In genomic region chr6:33417903-33418689, GRCh38 we compare ENCODE assay signal across 1 cellular context.
A peak's percentile ranks its signal among the peaks of the same experiment; 100 is the strongest.
TF ChIP-seq lines count a peak whose summit lies in the region.

Gene CUTA (minus strand): TSS chr6:33418107. CDS start chr6:33418000, 107 bp downstream.

TF ChIP-seq in HepG2, 621 proteins besides CTCF, POLR2A, EP300 and RAD21 (continued from another document and continues in another):
- peak; percentile 92 for TF ChIP-seq ZNF318 (CRISPR knock-in tag; IDR thresholded peaks at IDR 0.05)
- no peak for TF ChIP-seq ZFP41 (CRISPR knock-in tag; IDR thresholded peaks at IDR 0.05; ENCODE audit: borderline replicate concordance)
- no peak for TF ChIP-seq NFE2L2 (IDR thresholded peaks at IDR 0.05; ENCODE audit: low read length)
- peak; percentile 70; the same call in 1 of the 2 replicates for TF ChIP-seq SOX5 (CRISPR knock-in tag; IDR thresholded peaks at IDR 0.05; ENCODE audit: borderline replicate concordance)
- TF ChIP-seq MAFF (IDR thresholded peaks at IDR 0.05; ENCODE audit: low read depth, low read length), result peak; percentile 20; the same call in 1 of the 2 replicates
- TF ChIP-seq ZNF576 (CRISPR knock-in tag; IDR thresholded peaks at IDR 0.05), result no peak
- no peak for TF ChIP-seq IRX3 (CRISPR knock-in tag; IDR thresholded peaks at IDR 0.05; ENCODE audit: borderline replicate concordance, low read depth)
- peak; percentile 93 for TF ChIP-seq PHF21A (CRISPR knock-in tag; IDR thresholded peaks at IDR 0.05)
- no peak for TF ChIP-seq SNRNP70 (IDR thresholded peaks at IDR 0.05; ENCODE audit: low read depth, low read length)
- peak; percentile 100 for TF ChIP-seq BHLHE40 (IDR thresholded peaks at IDR 0.05; ENCODE audit: low read length)
- TF ChIP-seq ZNF12 (CRISPR knock-in tag; IDR thresholded peaks at IDR 0.05), result 0 out of 2 replicates have a peak, but pooled peaks have one; percentile 14
- no peak for TF ChIP-seq ZNF550 (CRISPR knock-in tag; IDR thresholded peaks at IDR 0.05; ENCODE audit: borderline replicate concordance)
- TF ChIP-seq CCDC6 (CRISPR knock-in tag; IDR thresholded peaks at IDR 0.05), result no peak; the same call in 1 of the 2 replicates
- peak; percentile 70; the same call in 1 of the 2 replicates for TF ChIP-seq PCBP1 (IDR thresholded peaks at IDR 0.05; ENCODE audit: borderline replicate concordance, low read depth, low read length)
- TF ChIP-seq ZNF296 (CRISPR knock-in tag; conservative IDR thresholded peaks at IDR 0.05), result no peak
- TF ChIP-seq ATF6 (CRISPR knock-in tag; conservative IDR thresholded peaks at IDR 0.05), result no peak
- peak; percentile 61 for TF ChIP-seq MED8 (CRISPR knock-in tag; IDR thresholded peaks at IDR 0.05; ENCODE audit: insufficient replicate concordance)
- peak; percentile 61; the same call in 1 of the 2 replicates for TF ChIP-seq FOXJ3 (CRISPR knock-in tag; IDR thresholded peaks at IDR 0.05; ENCODE audit: borderline replicate concordance)
- 0 out of 2 replicates have a peak, but pooled peaks have one; percentile 18 for TF ChIP-seq ZNF710 (CRISPR knock-in tag; IDR thresholded peaks at IDR 0.05; ENCODE audit: borderline replicate concordance)
- TF ChIP-seq HOXD1 (CRISPR knock-in tag; IDR thresholded peaks at IDR 0.05), result peak; percentile 45; the same call in 1 of the 2 replicates
- TF ChIP-seq ZNF552 (CRISPR knock-in tag; IDR thresholded peaks at IDR 0.05; ENCODE audit: borderline replicate concordance), result no peak
- TF ChIP-seq HMGXB4 (CRISPR knock-in tag; IDR thresholded peaks at IDR 0.05; ENCODE audit: borderline replicate concordance in 1 of 2, low read depth in 1 of 2), result peak; percentile 81 to 89
- TF ChIP-seq U2AF1 (optimal IDR thresholded peaks at IDR 0.05; ENCODE audit: low read depth, low read length), result peak; percentile 90
- peak; percentile 34; the same call in 1 of the 2 replicates for TF ChIP-seq ONECUT2 (CRISPR knock-in tag; IDR thresholded peaks at IDR 0.05)
- TF ChIP-seq PAWR (CRISPR knock-in tag; IDR thresholded peaks at IDR 0.05; ENCODE audit: borderline replicate concordance), result peak; percentile 92; the same call in 1 of the 2 replicates
- no peak; the same call in 1 of the 2 replicates for TF ChIP-seq ZNF225 (CRISPR knock-in tag; IDR thresholded peaks at IDR 0.05)
- TF ChIP-seq SUZ12 (IDR thresholded peaks at IDR 0.05; ENCODE audit: low read depth, low read length), result no peak
- peak; percentile 98 for TF ChIP-seq ZNF558 (CRISPR knock-in tag; IDR thresholded peaks at IDR 0.05; ENCODE audit: borderline replicate concordance)
- TF ChIP-seq ZHX2 (IDR thresholded peaks at IDR 0.05; ENCODE audit: low read depth), result peak; percentile 34
- 0 out of 2 replicates have a peak, but pooled peaks have one; percentile 34 for TF ChIP-seq ZHX2 (CRISPR knock-in tag; IDR thresholded peaks at IDR 0.05; ENCODE audit: borderline replicate concordance)
- TF ChIP-seq PHB2 (IDR thresholded peaks at IDR 0.05; ENCODE audit: partially characterized antibody), result no peak
- peak; percentile 37; the same call in 1 of the 2 replicates for TF ChIP-seq CEBPG (CRISPR knock-in tag; IDR thresholded peaks at IDR 0.05)
- peak; percentile 60 for TF ChIP-seq ZNF879 (CRISPR knock-in tag; IDR thresholded peaks at IDR 0.05)
- peak; percentile 95 for TF ChIP-seq CREB3 (CRISPR knock-in tag; IDR thresholded peaks at IDR 0.05)
- no peak; the same call in 1 of the 2 replicates for TF ChIP-seq FLYWCH1 (CRISPR knock-in tag; IDR thresholded peaks at IDR 0.05)
- TF ChIP-seq ZNF282 (IDR thresholded peaks at IDR 0.05; ENCODE audit: partially characterized antibody), result no peak
